8 cellular contexts compared by ENCODE assay signal in genomic region chr11:10307411-10308207, GRCh38. TPM values are rescaled to one million over a fixed set of nuclear protein-coding genes. Genes with fewer than 3 reads are reported as not detected.
A peak's percentile ranks its signal among the peaks of the same experiment; 100 is the strongest.
DNase-seq lines count a peak whose midpoint lies in the region; ATAC-seq and TF ChIP-seq lines count a peak whose summit lies in the region.

No MANE protein-coding gene starts in this region.

- no peaks in the 10 kb centered on the region for H3K36me3 ChIP-seq in duodenal mucosa (ENCODE audit: control insufficient read depth in 1 of 2, insufficient read depth in 2 of 2, low read length in 2 of 2)
- no peaks in the 10 kb centered on the region for H3K36me3 ChIP-seq in lower lobe of right lung

- DNase-seq in AG08395 (ENCODE audit: low spot score) (peak; percentile 68), NCI-H526 (lab: John Stamatoyannopoulos, UW) (peak; percentile 45 to 91), lower lobe of right lung (peak; percentile 87)
- DNase-seq in activated CD4-positive, alpha-beta T cell treated with anti-CD3 and anti-CD28 coated beads, Interleukin-2, amount 50 U/mL, for 4 hours: peak; percentile 81 to 85
- DNase-seq in stimulated activated CD4-positive, alpha-beta T cell treated with anti-CD3 and anti-CD28 coated beads, TNF-alpha, amount 100 ng/mL, for 1 hour (ENCODE audit: low read depth in 3 of 3, low spot score in 1 of 3): peak; percentile 54 to 79 (median 72)

- H3K9me3 ChIP-seq in duodenal mucosa (ENCODE audit: control insufficient read depth in 1 of 2, low read length in 2 of 2) (no peaks in the 10 kb centered on the region), lower lobe of right lung (no peaks in the 10 kb centered on the region)

- intact Hi-C loops in lower lobe of right lung (cut with DNase I): no loop called here

- H3K27me3 ChIP-seq in duodenal mucosa (ENCODE audit: control insufficient read depth in 1 of 2, insufficient read depth in 2 of 2, low read length in 2 of 2): peaks cover 13 to 15% of the 10 kb centered on the region in 2 donors
- peaks cover 11% of the 10 kb centered on the region for H3K27me3 ChIP-seq in lower lobe of right lung (ENCODE audit: low read depth)

- H3K9ac ChIP-seq in duodenal mucosa (ENCODE audit: low read depth in 1 of 2, low read length in 2 of 2): peak overlapping the region; percentile 66 to 81

- H3K4me3 ChIP-seq in duodenal mucosa (ENCODE audit: low read depth in 1 of 2, low read length in 2 of 2) (peak overlapping the region; percentile 90 to 99), lower lobe of right lung (peak overlapping the region; percentile 86)

- peak; percentile 99 for TF ChIP-seq CTCF in lower lobe of right lung (IDR thresholded peaks at IDR 0.05)

- H3K27ac ChIP-seq in duodenal mucosa (ENCODE audit: low read depth, low read length): no peak overlapping the region
- H3K27ac ChIP-seq in lower lobe of right lung: peak overlapping the region; percentile 72

- peak; percentile 59 for ATAC-seq in GM18517 (IDR thresholded peaks at IDR 0.05; ENCODE audit: unreplicated experiment)
- ATAC-seq in HG03064 (IDR thresholded peaks at IDR 0.05; ENCODE audit: low read depth, unreplicated experiment): peak; percentile 54
- peak; percentile 75 to 84 for ATAC-seq in lower lobe of right lung

- H3K4me1 ChIP-seq in duodenal mucosa (ENCODE audit: control insufficient read depth in 1 of 2, insufficient read depth in 2 of 2, low read length in 2 of 2) (peaks cover 31 to 62% of the 10 kb centered on the region in 2 donors), lower lobe of right lung (peaks cover 66% of the 10 kb centered on the region)

RNA-seq across cellular contexts. Expression of gene ADM, which starts 2.7 kb away (rescaled TPM):
- total RNA-seq in lower lobe of right lung: 19.5 TPM

RNA-seq across cellular contexts. Expression of gene SBF2, which starts 13.6 kb away (rescaled TPM):
- total RNA-seq in lower lobe of right lung: 41.3 TPM
